In the genomic region with DNA sequence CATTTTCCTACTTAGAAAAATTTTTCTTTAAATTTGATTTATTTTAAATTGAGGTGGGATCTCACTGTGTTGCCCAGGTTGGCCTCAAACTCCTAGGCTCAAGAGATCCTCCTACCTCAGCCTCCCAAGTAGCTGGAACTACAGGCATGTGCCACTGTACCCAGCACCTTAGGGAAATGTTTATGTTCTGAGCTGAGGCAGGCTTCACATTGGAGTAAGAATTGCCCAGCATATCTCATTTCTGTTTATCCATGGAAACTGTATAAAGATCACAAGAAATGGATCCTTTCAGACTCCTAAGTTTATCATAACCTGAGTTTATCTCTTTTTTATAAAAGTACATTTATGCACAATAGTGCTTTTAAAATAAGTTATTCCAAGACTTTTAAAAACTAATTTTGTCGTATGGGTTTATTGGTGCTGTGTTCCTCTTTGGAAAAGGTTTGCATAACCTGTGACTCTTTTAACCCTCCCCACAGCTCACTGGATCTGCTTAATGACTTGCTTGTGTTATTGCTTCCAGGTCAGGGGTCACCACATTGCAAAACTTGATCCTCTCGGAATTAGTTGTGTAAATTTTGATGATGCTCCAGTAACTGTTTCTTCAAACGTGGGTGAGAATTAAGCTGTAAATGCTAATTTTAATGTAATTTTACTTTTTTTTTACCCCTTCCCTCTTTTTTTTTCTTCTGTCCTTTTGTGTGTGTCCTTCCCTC, we compare ENCODE assay signal across 1 cellular context.
TF ChIP-seq lines count a peak whose summit lies in the region.

No MANE protein-coding gene starts in this region.

TF ChIP-seq in WTC11, 78 proteins besides CTCF, POLR2A, EP300 and RAD21 (continued from another document):
- TF ChIP-seq FOXP4 (CRISPR knock-in tag; IDR thresholded peaks at IDR 0.05) (no peak), FOXP1 (CRISPR knock-in tag; IDR thresholded peaks at IDR 0.05; ENCODE audit: borderline replicate concordance) (no peak)
- TF ChIP-seq, protein P1, sequence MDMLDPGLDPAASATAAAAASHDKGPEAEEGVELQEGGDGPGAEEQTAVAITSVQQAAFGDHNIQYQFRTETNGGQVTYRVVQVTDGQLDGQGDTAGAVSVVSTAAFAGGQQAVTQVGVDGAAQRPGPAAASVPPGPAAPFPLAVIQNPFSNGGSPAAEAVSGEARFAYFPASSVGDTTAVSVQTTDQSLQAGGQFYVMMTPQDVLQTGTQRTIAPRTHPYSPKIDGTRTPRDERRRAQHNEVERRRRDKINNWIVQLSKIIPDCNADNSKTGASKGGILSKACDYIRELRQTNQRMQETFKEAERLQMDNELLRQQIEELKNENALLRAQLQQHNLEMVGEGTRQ (CRISPR knock-in tag; IDR thresholded peaks at IDR 0.05) = no peak
- TF ChIP-seq, protein P2, sequence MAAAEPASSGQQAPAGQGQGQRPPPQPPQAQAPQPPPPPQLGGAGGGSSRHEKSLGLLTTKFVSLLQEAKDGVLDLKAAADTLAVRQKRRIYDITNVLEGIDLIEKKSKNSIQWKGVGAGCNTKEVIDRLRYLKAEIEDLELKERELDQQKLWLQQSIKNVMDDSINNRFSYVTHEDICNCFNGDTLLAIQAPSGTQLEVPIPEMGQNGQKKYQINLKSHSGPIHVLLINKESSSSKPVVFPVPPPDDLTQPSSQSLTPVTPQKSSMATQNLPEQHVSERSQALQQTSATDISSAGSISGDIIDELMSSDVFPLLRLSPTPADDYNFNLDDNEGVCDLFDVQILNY (CRISPR knock-in tag; IDR thresholded peaks at IDR 0.05) = no peak
